ENCODE assay signal across 13 cellular contexts in genomic region chr5:179786861-179787260, GRCh38. TPM values are rescaled to one million over a fixed set of nuclear protein-coding genes. Genes with fewer than 3 reads are reported as not detected.
DNase-seq lines count a peak whose midpoint lies in the region; ATAC-seq and TF ChIP-seq lines count a peak whose summit lies in the region.
"Had no signal": no experiment of that assay in that cellular context is flagged by ENCODE, and none has a peak within 500 bp of the region (broad histone marks: within the 10 kb centered on the region; RNA-seq: fewer than 3 reads in every experiment).

No MANE protein-coding gene starts in this region.

- H3K4ac ChIP-seq in IMR-90 (ENCODE audit: low read depth, low read length), result no peak overlapping the region

- no peak overlapping the region for H2BK20ac ChIP-seq in IMR-90 (ENCODE audit: low read depth, low read length)

- DNase-seq in IMR-90 (no peak), osteoblast (ENCODE audit: insufficient read length, low spot score, missing footprints) (peak; percentile 37), KBM-7 (no peak), NCI-H446 (lab: John Stamatoyannopoulos, UW) (no peak)
- DNase-seq: AML-193; NCI-H1105 treated with DMSO at 0.1 percent for 48 hours; NCI-H1694; NCI-H510A; NCI-H748 treated with DMSO at 0.1 percent for 48 hours; NK-92 treated with Interleukin-12 subunit alpha and Interleukin-12 subunit beta, amount 100 ng/mL, for 24 hours; SHP77 had no signal

- no peak overlapping the region for H4K5ac ChIP-seq in IMR-90 (ENCODE audit: low read depth, low read length)

- no peak overlapping the region for H2AK9ac ChIP-seq in IMR-90 (replicated peaks; ENCODE audit: low read depth, low read length, poor library complexity)

- no peaks in the 10 kb centered on the region for H3K79me2 ChIP-seq in osteoblast (ENCODE audit: insufficient read depth, low read length)

- CTCF ChIA-PET in IMR-90 (lab: Yijun Ruan, JAX), result interaction anchor here (0.7 to 1.1 kb wide), 2 partner anchors 39 to 164 kb away, joined by 3 to 4 read pairs; partner anchors contain the start of gene HNRNPH1

- H3K56ac ChIP-seq in IMR-90 (ENCODE audit: extremely low read depth, insufficient read depth, low read length), result no peak overlapping the region

- H2BK5ac ChIP-seq in IMR-90 (ENCODE audit: low read depth, low read length, poor library complexity, severe bottlenecking), result no peak overlapping the region

- in situ Hi-C loops in IMR-90 (cut with MboI; ENCODE audit: low sequenced_read_pairs) (no loop called here), KBM-7 (cut with MboI; ENCODE audit: low pct_unique_long_range_greater_than_20kb, low sequenced_read_pairs) (no loop called here)

- intact Hi-C loops in IMR-90 (cut with micrococcal nuclease), result no loop called here

- H3K18ac ChIP-seq in IMR-90 (ENCODE audit: low read depth, low read length), result no peak overlapping the region

- BruUV-seq in IMR-90 (replicated peaks; lab: Mats Ljungman, UMichigan), result no TSS peak

- H2AK5ac ChIP-seq in IMR-90 (ENCODE audit: low read depth, low read length), result no peak overlapping the region

- no peak overlapping the region for H4K91ac ChIP-seq in IMR-90 (ENCODE audit: insufficient read depth, low read depth, low read length)

- H2AFZ ChIP-seq in IMR-90 (replicated peaks; ENCODE audit: low read length, poor library complexity) (peak overlapping the region; percentile 21), osteoblast (ENCODE audit: low read length) (no peak overlapping the region)

- no peak overlapping the region for H3K27ac ChIP-seq in BLaER1 treated with 17β-estradiol and CSF1 and Interleukin-3, amounts not matched to agents 10 nM and 100 nM
- no peak overlapping the region for H3K27ac ChIP-seq in IMR-90 (ENCODE audit: insufficient read depth, low read length)
- H3K27ac ChIP-seq in osteoblast (ENCODE audit: low read depth, low read length), result no peak overlapping the region
- H3K27ac ChIP-seq: SK-N-MC had no signal

- H2BK120ac ChIP-seq in IMR-90 (ENCODE audit: low read depth, low read length), result no peak overlapping the region

- H4K20me1 ChIP-seq in BLaER1 treated with 17β-estradiol and CSF1 and Interleukin-3, amounts not matched to agents 10 nM and 100 nM, result peaks cover 0 to 14% (median 4%) of the 10 kb centered on the region in 11 experiments; a peak in 4 of 22 replicates
- H4K20me1 ChIP-seq in IMR-90 (ENCODE audit: insufficient read depth, low read length), result no peaks in the 10 kb centered on the region
- no peaks in the 10 kb centered on the region for H4K20me1 ChIP-seq in osteoblast (ENCODE audit: insufficient read depth, low read length)

- no peak overlapping the region for H3K9ac ChIP-seq in BLaER1 treated with 17β-estradiol and CSF1 and Interleukin-3, amounts not matched to agents 10 nM and 100 nM
- no peak overlapping the region for H3K9ac ChIP-seq in IMR-90 (ENCODE audit: low read depth, low read length)

- POLR2A ChIA-PET in IMR-90 (lab: Charles Lee; ENCODE audit: unreplicated experiment), result no interaction called here

- H2BK15ac ChIP-seq in IMR-90 (ENCODE audit: low read depth, low read length), result no peak overlapping the region

- no peaks in the 10 kb centered on the region for H3K27me3 ChIP-seq in BLaER1 treated with 17β-estradiol and CSF1 and Interleukin-3, amounts not matched to agents 10 nM and 100 nM
- H3K27me3 ChIP-seq in IMR-90 (ENCODE audit: control insufficient read depth, insufficient read depth, low read length) (no peaks in the 10 kb centered on the region), osteoblast (ENCODE audit: insufficient read depth, low read length) (no peaks in the 10 kb centered on the region)

- peaks cover 0 to 6% (median 0%) of the 10 kb centered on the region in 11 experiments; a peak in 4 of 22 replicates for H3K9me3 ChIP-seq in BLaER1 treated with 17β-estradiol and CSF1 and Interleukin-3, amounts not matched to agents 10 nM and 100 nM (replicated peaks in 1 of 11)
- H3K9me3 ChIP-seq in IMR-90 (ENCODE audit: control insufficient read depth, insufficient read depth, low read length), result no peaks in the 10 kb centered on the region
- no peaks in the 10 kb centered on the region for H3K9me3 ChIP-seq in osteoblast (ENCODE audit: low read depth, low read length)

- H4K8ac ChIP-seq in IMR-90 (ENCODE audit: low read depth in 2 of 2, low read length in 2 of 2), result no peak overlapping the region

- H3K9me1 ChIP-seq in IMR-90 (ENCODE audit: insufficient read depth, low read length), result no peaks in the 10 kb centered on the region

- peak overlapping the region in 8 of 11 experiments; percentile 26 to 68 (median 57); a peak in 12 of 22 replicates for H3K4me2 ChIP-seq in BLaER1 treated with 17β-estradiol and CSF1 and Interleukin-3, amounts not matched to agents 10 nM and 100 nM
- H3K4me2 ChIP-seq in IMR-90 (ENCODE audit: low read depth, low read length) (no peak overlapping the region), osteoblast (ENCODE audit: insufficient read depth, low read length) (no peak overlapping the region)

- 88% methylated on average over 10 of the region's 12 CpGs; no CpG with 5 or more reads in 1 of the 2 experiments for WGBS in IMR-90 (ENCODE audit: extremely low coverage in 2 of 2, insufficient read length in 1 of 2), 2 experiments

- no peak for TF ChIP-seq POLR2A in IMR-90 (IDR thresholded peaks at IDR 0.05; ENCODE audit: low read depth, low read length)

- TF ChIP-seq RAD21 in IMR-90 (IDR thresholded peaks at IDR 0.05; ENCODE audit: low read length), result no peak

- peaks cover 0 to 8% (median 0%) of the 10 kb centered on the region in 11 experiments; a peak in 2 of 22 replicates for H3K36me3 ChIP-seq in BLaER1 treated with 17β-estradiol and CSF1 and Interleukin-3, amounts not matched to agents 10 nM and 100 nM
- H3K36me3 ChIP-seq in IMR-90 (ENCODE audit: control insufficient read depth, insufficient read depth, low read length) (no peaks in the 10 kb centered on the region), osteoblast (ENCODE audit: insufficient read depth, low read length) (no peaks in the 10 kb centered on the region)

- ATAC-seq in IMR-90 (ENCODE audit: low read depth), result no peak

- no peak for TF ChIP-seq CTCF in IMR-90 (conservative IDR thresholded peaks at IDR 0.05; ENCODE audit: low read depth, low read length)
- no peak for TF ChIP-seq CTCF in osteoblast (IDR thresholded peaks at IDR 0.05; ENCODE audit: extremely low read depth, low read depth, low read length)

- no peak overlapping the region for H3K4me3 ChIP-seq in BLaER1 treated with 17β-estradiol and CSF1 and Interleukin-3, amounts not matched to agents 10 nM and 100 nM
- no peak overlapping the region for H3K4me3 ChIP-seq in IMR-90 (ENCODE audit: insufficient read depth, low read depth, low read length)
- no peak overlapping the region for H3K4me3 ChIP-seq in osteoblast (ENCODE audit: insufficient read depth, low read length)
- H3K4me3 ChIP-seq: SK-N-MC had no signal

- H3K14ac ChIP-seq in IMR-90 (replicated peaks; ENCODE audit: low read depth, low read length), result no peak overlapping the region

- dilution Hi-C loops in IMR-90 (cut with HindIII; ENCODE audit: low sequenced_read_pairs, unreplicated experiment), result no loop called here

- H3K23ac ChIP-seq in IMR-90 (ENCODE audit: low read depth, low read length), result no peak overlapping the region

- no peaks in the 10 kb centered on the region for H3K79me1 ChIP-seq in IMR-90 (ENCODE audit: low read depth in 1 of 2, low read length in 2 of 2)

- peaks cover 27 to 43% (median 41%) of the 10 kb centered on the region in 10 experiments for H3K4me1 ChIP-seq in BLaER1 treated with 17β-estradiol and CSF1 and Interleukin-3, amounts not matched to agents 10 nM and 100 nM
- no peaks in the 10 kb centered on the region for H3K4me1 ChIP-seq in IMR-90 (ENCODE audit: control insufficient read depth, insufficient read depth, low read length)
- no peaks in the 10 kb centered on the region for H3K4me1 ChIP-seq in osteoblast (ENCODE audit: insufficient read depth, low read length)

TF ChIP-seq in IMR-90, 13 proteins besides CTCF, POLR2A, EP300 and RAD21:
- TF ChIP-seq RFX5 (IDR thresholded peaks at IDR 0.05; ENCODE audit: low read depth, low read length), result no peak

RNA-seq across cellular contexts. Expression of gene LTC4S, which starts 6.9 kb away (rescaled TPM):
- total RNA-seq in IMR-90 (2012; rRNA removed), result not detected in 2 replicates
- polyA plus RNA-seq in IMR-90 (2012; rRNA removed), result 0.72 and 1.9 TPM in 2 replicates
- 1.3 and 3.2 TPM in 2 replicates for polyA plus RNA-seq in IMR-90 (2012; cell fraction: cytosol; rRNA removed)
- polyA plus RNA-seq in IMR-90 (2012; cell fraction: nucleus; rRNA removed; ENCODE audit: low replicate concordance), result 2.3 and 12.6 TPM in 2 replicates
- total RNA-seq in osteoblast, result 1.4 and 1.5 TPM in 2 replicates

RNA-seq across cellular contexts. Expression of gene MGAT4B, which starts 19.8 kb away (rescaled TPM):
- 53.9 and 73.7 TPM in 2 replicates for total RNA-seq in IMR-90 (2012; rRNA removed)
- polyA plus RNA-seq in IMR-90 (2012; rRNA removed), result 155 and 164 TPM in 2 replicates
- polyA plus RNA-seq in IMR-90 (2012; cell fraction: cytosol; rRNA removed), result 148 and 266 TPM in 2 replicates
- 388 and 999 TPM in 2 replicates for polyA plus RNA-seq in IMR-90 (2012; cell fraction: nucleus; rRNA removed; ENCODE audit: low replicate concordance)
- total RNA-seq in osteoblast, result 90.5 and 95.9 TPM in 2 replicates

RNA-seq across cellular contexts. Expression of gene SQSTM1, which starts 33.8 kb away (rescaled TPM):
- total RNA-seq in IMR-90 (2012; rRNA removed), result 168 and 184 TPM in 2 replicates
- polyA plus RNA-seq in IMR-90 (2012; rRNA removed), result 152 and 201 TPM in 2 replicates
- polyA plus RNA-seq in IMR-90 (2012; cell fraction: cytosol; rRNA removed), result 153 and 219 TPM in 2 replicates
- 377 and 407 TPM in 2 replicates for polyA plus RNA-seq in IMR-90 (2012; cell fraction: nucleus; rRNA removed; ENCODE audit: low replicate concordance)
- total RNA-seq in osteoblast, result 826 and 992 TPM in 2 replicates

RNA-seq across cellular contexts. Expression of gene MAML1, which starts 54.2 kb away (rescaled TPM):
- 4.7 TPM in 2 replicates for total RNA-seq in IMR-90 (2012; rRNA removed)
- polyA plus RNA-seq in IMR-90 (2012; rRNA removed), result 10.2 and 20.4 TPM in 2 replicates
- polyA plus RNA-seq in IMR-90 (2012; cell fraction: cytosol; rRNA removed), result 4.5 and 7.3 TPM in 2 replicates
- polyA plus RNA-seq in IMR-90 (2012; cell fraction: nucleus; rRNA removed; ENCODE audit: low replicate concordance), result 13.3 and 15.0 TPM in 2 replicates
- 12.4 and 14.1 TPM in 2 replicates for total RNA-seq in osteoblast

Comparison
In these comparisons a context has a peak if more than half of its experiments do, and no peak if none do; other contexts are left out.
1. H3K4me2 ChIP-seq: peak in BLaER1 treated with 17β-estradiol and CSF1 and Interleukin-3, amounts not matched to agents 10 nM and 100 nM (8 of 11); none in IMR-90 (single experiment) and osteoblast (single experiment).